Comparison of ENCODE assay signal across 1 cellular context in the genomic region with DNA sequence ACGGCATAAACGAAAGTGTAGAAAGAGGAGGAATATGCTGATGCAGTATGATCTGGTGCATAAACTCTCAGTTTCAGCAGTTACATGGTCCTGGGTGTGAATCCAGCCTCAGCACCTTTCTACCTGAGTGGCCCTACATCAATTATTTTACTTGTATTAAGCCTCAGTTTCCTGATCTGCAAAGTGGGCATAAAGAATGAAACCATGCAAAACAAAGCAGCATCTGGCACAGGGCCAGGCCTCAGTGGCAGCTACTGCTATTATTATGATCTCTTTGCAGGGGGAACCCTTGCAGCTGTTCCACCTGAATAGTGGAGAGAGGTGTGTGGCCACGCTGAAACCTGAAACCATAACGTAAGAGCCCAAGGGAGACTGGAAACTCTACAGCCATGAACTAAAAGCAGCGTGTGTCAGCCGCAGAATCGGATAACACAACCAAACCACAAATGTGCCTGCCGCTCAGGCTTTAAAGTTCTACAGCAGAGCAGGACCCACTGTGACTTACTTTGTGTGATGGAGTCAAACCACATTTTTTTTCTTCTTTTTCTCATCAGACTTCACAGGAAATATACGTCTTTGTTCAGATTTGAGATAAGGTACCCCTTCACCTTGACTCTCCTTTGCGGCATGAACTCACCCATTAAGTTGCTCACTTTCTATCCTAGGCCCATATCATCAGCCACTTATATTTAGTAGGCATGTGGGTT.
TF ChIP-seq lines count a peak whose summit lies in the region.

No MANE protein-coding gene starts in this region.

TF ChIP-seq in GM12878, 131 proteins besides CTCF, POLR2A, EP300 and RAD21 (continued from another document and continues in another):
- TF ChIP-seq, protein P1, sequence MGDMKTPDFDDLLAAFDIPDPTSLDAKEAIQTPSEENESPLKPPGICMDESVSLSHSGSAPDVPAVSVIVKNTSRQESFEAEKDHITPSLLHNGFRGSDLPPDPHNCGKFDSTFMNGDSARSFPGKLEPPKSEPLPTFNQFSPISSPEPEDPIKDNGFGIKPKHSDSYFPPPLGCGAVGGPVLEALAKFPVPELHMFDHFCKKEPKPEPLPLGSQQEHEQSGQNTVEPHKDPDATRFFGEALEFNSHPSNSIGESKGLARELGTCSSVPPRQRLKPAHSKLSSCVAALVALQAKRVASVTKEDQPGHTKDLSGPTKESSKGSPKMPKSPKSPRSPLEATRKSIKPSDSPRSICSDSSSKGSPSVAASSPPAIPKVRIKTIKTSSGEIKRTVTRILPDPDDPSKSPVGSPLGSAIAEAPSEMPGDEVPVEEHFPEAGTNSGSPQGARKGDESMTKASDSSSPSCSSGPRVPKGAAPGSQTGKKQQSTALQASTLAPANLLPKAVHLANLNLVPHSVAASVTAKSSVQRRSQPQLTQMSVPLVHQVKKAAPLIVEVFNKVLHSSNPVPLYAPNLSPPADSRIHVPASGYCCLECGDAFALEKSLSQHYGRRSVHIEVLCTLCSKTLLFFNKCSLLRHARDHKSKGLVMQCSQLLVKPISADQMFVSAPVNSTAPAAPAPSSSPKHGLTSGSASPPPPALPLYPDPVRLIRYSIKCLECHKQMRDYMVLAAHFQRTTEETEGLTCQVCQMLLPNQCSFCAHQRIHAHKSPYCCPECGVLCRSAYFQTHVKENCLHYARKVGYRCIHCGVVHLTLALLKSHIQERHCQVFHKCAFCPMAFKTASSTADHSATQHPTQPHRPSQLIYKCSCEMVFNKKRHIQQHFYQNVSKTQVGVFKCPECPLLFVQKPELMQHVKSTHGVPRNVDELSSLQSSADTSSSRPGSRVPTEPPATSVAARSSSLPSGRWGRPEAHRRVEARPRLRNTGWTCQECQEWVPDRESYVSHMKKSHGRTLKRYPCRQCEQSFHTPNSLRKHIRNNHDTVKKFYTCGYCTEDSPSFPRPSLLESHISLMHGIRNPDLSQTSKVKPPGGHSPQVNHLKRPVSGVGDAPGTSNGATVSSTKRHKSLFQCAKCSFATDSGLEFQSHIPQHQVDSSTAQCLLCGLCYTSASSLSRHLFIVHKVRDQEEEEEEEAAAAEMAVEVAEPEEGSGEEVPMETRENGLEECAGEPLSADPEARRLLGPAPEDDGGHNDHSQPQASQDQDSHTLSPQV (IDR thresholded peaks at IDR 0.05) = no peak
- TF ChIP-seq REST (IDR thresholded peaks at IDR 0.05; ENCODE audit: low read depth, low read length) (no peak), BCL11A (IDR thresholded peaks at IDR 0.05; ENCODE audit: low read depth, low read length) (peak; percentile 83), GABPA (IDR thresholded peaks at IDR 0.05; ENCODE audit: low read depth) (peak; percentile 47; the same call in 1 of the 2 replicates), RELB (IDR thresholded peaks at IDR 0.05; ENCODE audit: low read depth) (peak; percentile 92), IKZF1 (conservative IDR thresholded peaks at IDR 0.05) (peak; percentile 95), BRCA1 (IDR thresholded peaks at IDR 0.05; ENCODE audit: low read depth, low read length) (no peak), TBL1XR1 (IDR thresholded peaks at IDR 0.05; ENCODE audit: low read depth, low read length) (peak; percentile 96), JUND (IDR thresholded peaks at IDR 0.05; ENCODE audit: low read depth, low read length) (peak; percentile 35; the same call in 1 of the 2 replicates), ZNF217 (IDR thresholded peaks at IDR 0.05) (peak; percentile 95), ZNF274 (IDR thresholded peaks at IDR 0.05; ENCODE audit: insufficient read depth, insufficient read length) (no peak), CBFB (IDR thresholded peaks at IDR 0.05; ENCODE audit: low read depth) (peak; percentile 97), NFIC (IDR thresholded peaks at IDR 0.05; ENCODE audit: low read depth, low read length) (peak; percentile 97), ZNF384 (IDR thresholded peaks at IDR 0.05; ENCODE audit: borderline replicate concordance, low read depth, low read length) (peak; percentile 75; the same call in 1 of the 2 replicates), BCL3 (IDR thresholded peaks at IDR 0.05; ENCODE audit: borderline replicate concordance, insufficient read depth, low read depth, low read length, poor library complexity, severe bottlenecking) (no peak), ATF3 (IDR thresholded peaks at IDR 0.05; ENCODE audit: borderline replicate concordance, extremely low read depth, low read depth, low read length) (no peak), NBN (IDR thresholded peaks at IDR 0.05) (peak; percentile 91), ZSCAN29 (IDR thresholded peaks at IDR 0.05) (0 out of 2 replicates have a peak, but pooled peaks have one; percentile 48), NFYA (IDR thresholded peaks at IDR 0.05; ENCODE audit: borderline replicate concordance, low read depth, low read length) (no peak), STAT3 (IDR thresholded peaks at IDR 0.05; ENCODE audit: low read depth, low read length) (no peak), SUZ12 (IDR thresholded peaks at IDR 0.05; ENCODE audit: unreplicated experiment) (no peak), KAT2A (conservative IDR thresholded peaks at IDR 0.05; ENCODE audit: control insufficient read depth, low read depth, low read length) (no peak), MTA3 (IDR thresholded peaks at IDR 0.05; ENCODE audit: borderline replicate concordance, low read length) (peak; percentile 88; the same call in 1 of the 2 replicates), ESRRA (IDR thresholded peaks at IDR 0.05; ENCODE audit: low read length) (peak; percentile 84; the same call in 1 of the 2 replicates), SMC3 (IDR thresholded peaks at IDR 0.05; ENCODE audit: borderline replicate concordance, low read length) (peak; percentile 36), SUPT20H (IDR thresholded peaks at IDR 0.05; ENCODE audit: borderline replicate concordance, control insufficient read depth, low read depth, low read length) (no peak), POLR2AphosphoS2 (IDR thresholded peaks at IDR 0.05; ENCODE audit: low read depth, low read length) (no peak), CBX5 (IDR thresholded peaks at IDR 0.05; ENCODE audit: low read depth) (0 out of 2 replicates have a peak, but pooled peaks have one; percentile 50), JUNB (IDR thresholded peaks at IDR 0.05) (peak; percentile 55), EGR1 (IDR thresholded peaks at IDR 0.05; ENCODE audit: borderline replicate concordance in 1 of 2, low read depth in 2 of 2, low read length in 2 of 2) (no peak), IKZF2 (IDR thresholded peaks at IDR 0.05) (peak; percentile 96 to 97), ZBED1 (IDR thresholded peaks at IDR 0.05; ENCODE audit: borderline replicate concordance) (peak; percentile 88; the same call in 1 of the 2 replicates), ETV6 (conservative IDR thresholded peaks at IDR 0.05 in 1 of 2, IDR thresholded peaks at IDR 0.05 in 1 of 2; ENCODE audit: borderline replicate concordance in 1 of 2, low read depth in 1 of 2) (peak in 1 of 2 experiments; percentile 93; a peak in 2 of 4 replicates), GATAD2B (conservative IDR thresholded peaks at IDR 0.05; ENCODE audit: low read depth) (peak; percentile 61; the same call in 1 of the 2 replicates), SMAD1 (IDR thresholded peaks at IDR 0.05; ENCODE audit: low read depth, partially characterized antibody) (peak; percentile 99), BHLHE40 (IDR thresholded peaks at IDR 0.05; ENCODE audit: borderline replicate concordance in 1 of 2, low read depth in 2 of 2, low read length in 1 of 2) (peak; percentile 90 to 92), MEF2B (IDR thresholded peaks at IDR 0.05; ENCODE audit: partially characterized antibody, poor library complexity, severe bottlenecking) (peak; percentile 96), SMAD5 (IDR thresholded peaks at IDR 0.05; ENCODE audit: low read depth) (no peak), TCF3 (IDR thresholded peaks at IDR 0.05; ENCODE audit: borderline replicate concordance, insufficient read depth, low read depth, low read length) (peak; percentile 89), FOXK2 (IDR thresholded peaks at IDR 0.05) (no peak), POU2F2 (IDR thresholded peaks at IDR 0.05; ENCODE audit: borderline replicate concordance, low read depth, low read length) (peak; percentile 81; the same call in 2 of the 3 replicates), STAT1 (conservative IDR thresholded peaks at IDR 0.05) (no peak), MYB (IDR thresholded peaks at IDR 0.05; ENCODE audit: borderline replicate concordance, low read depth, low read length) (peak; percentile 76; the same call in 1 of the 2 replicates), ATF7 (IDR thresholded peaks at IDR 0.05; ENCODE audit: low read depth) (peak; percentile 97), MEF2A (IDR thresholded peaks at IDR 0.05; ENCODE audit: insufficient read depth, low read depth, low read length) (peak; percentile 77; the same call in 1 of the 2 replicates), ZBTB33 (IDR thresholded peaks at IDR 0.05) (no peak), ZNF24 (IDR thresholded peaks at IDR 0.05) (no peak)
- TF ChIP-seq, protein P2, sequence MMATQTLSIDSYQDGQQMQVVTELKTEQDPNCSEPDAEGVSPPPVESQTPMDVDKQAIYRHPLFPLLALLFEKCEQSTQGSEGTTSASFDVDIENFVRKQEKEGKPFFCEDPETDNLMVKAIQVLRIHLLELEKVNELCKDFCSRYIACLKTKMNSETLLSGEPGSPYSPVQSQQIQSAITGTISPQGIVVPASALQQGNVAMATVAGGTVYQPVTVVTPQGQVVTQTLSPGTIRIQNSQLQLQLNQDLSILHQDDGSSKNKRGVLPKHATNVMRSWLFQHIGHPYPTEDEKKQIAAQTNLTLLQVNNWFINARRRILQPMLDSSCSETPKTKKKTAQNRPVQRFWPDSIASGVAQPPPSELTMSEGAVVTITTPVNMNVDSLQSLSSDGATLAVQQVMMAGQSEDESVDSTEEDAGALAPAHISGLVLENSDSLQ (IDR thresholded peaks at IDR 0.05) = peak; percentile 80
- TF ChIP-seq, protein P3, sequence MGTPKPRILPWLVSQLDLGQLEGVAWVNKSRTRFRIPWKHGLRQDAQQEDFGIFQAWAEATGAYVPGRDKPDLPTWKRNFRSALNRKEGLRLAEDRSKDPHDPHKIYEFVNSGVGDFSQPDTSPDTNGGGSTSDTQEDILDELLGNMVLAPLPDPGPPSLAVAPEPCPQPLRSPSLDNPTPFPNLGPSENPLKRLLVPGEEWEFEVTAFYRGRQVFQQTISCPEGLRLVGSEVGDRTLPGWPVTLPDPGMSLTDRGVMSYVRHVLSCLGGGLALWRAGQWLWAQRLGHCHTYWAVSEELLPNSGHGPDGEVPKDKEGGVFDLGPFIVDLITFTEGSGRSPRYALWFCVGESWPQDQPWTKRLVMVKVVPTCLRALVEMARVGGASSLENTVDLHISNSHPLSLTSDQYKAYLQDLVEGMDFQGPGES (IDR thresholded peaks at IDR 0.05) = no peak
